Comparison of ENCODE assay signal across 9 cellular contexts in the genomic region with DNA sequence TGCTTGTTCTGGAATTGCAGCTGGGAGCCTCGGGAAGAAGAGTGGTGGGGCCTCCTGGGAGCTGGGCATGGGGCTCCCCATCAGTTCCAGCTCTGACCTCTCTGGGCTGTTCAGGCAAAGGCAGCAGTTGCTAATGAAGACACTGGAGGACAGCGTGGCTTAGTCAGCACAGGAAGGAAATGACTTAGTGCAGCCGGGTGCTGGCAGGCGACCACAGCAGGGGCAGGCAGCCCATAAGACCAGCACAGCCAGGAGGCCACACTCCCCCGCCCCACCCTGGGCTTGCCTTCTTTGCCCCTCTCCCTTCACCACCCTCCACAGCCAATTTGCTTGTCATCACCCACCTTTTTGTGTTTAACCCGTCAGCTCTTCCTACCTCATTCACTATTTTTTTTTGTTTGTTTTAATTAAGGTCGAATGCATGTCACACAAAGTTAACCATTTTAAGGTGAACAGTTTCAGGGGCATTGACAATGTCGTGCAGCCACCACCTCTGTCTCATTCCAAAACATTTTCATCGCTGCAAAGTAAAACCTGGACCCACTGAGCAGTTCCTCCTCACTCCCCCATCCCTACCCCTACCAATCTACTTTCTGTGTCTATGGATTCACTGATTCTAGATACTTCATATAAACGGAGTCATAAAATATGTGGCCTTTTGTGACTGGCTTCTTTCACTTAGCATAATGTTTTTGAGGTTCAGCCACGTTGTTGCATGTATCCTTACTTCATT. TPM values are rescaled to one million over a fixed set of nuclear protein-coding genes. Genes with fewer than 3 reads are reported as not detected.
DNase-seq lines count a peak whose midpoint lies in the region; ATAC-seq and TF ChIP-seq lines count a peak whose summit lies in the region.
"Had no signal": no experiment of that assay in that cellular context is flagged by ENCODE, and none has a peak within 500 bp of the region (broad histone marks: within the 10 kb centered on the region; RNA-seq: fewer than 3 reads in every experiment).

No MANE protein-coding gene starts in this region.

- H3K27me3 Mint-ChIP-seq in activated CD4-positive, alpha-beta T cell treated with anti-CD3 and anti-CD28 coated beads for 36 hours = peaks cover 27% of the 10 kb centered on the region
- H3K27me3 Mint-ChIP-seq in endothelial cell (ENCODE audit: unreplicated experiment) = peaks cover 8% of the 10 kb centered on the region

- in situ Hi-C loops in ACHN (cut with HindIII; ENCODE audit: low pct_ligation_motif_present, low pct_unique_long_range_greater_than_20kb, low sequenced_read_pairs) = no loop called here

- DNase-seq in activated CD4-positive, alpha-beta T cell treated with anti-CD3 and anti-CD28 coated beads for 36 hours = peak; percentile 35
- DNase-seq in activated CD4-positive, alpha-beta T cell treated with anti-CD3 and anti-CD28 coated beads for 1 hour = no peak
- DNase-seq in NOMO-1 treated with DMSO at 0.1 percent for 48 hours (lab: John Stamatoyannopoulos, UW; ENCODE audit: unreplicated experiment) (peak; percentile 85), endothelial cell (ENCODE audit: low spot score) (no peak), ACHN (no peak), NCI-H2171 (lab: John Stamatoyannopoulos, UW) (no peak)
- DNase-seq in stimulated activated CD8-positive, alpha-beta memory T cell treated with anti-CD3 and anti-CD28 coated beads, Interleukin-15, amount 100 ng/mL, for 4 hours (ENCODE audit: low read depth in 2 of 2) = peak; percentile 11
- DNase-seq: activated B cell treated with CpG ODN at 0.5 μM for 24 hours had no signal

- ATAC-seq in activated CD4-positive, alpha-beta T cell treated with anti-CD3 and anti-CD28 coated beads for 36 hours = peak; percentile 81
- no peak for ATAC-seq in GM21381 (IDR thresholded peaks at IDR 0.05; ENCODE audit: unreplicated experiment)

- no peak for TF ChIP-seq CTCF in endothelial cell (IDR thresholded peaks at IDR 0.05; ENCODE audit: unreplicated experiment)

- H3K4me3 Mint-ChIP-seq in activated CD4-positive, alpha-beta T cell treated with anti-CD3 and anti-CD28 coated beads for 36 hours = no peak overlapping the region
- H3K4me3 Mint-ChIP-seq in endothelial cell (ENCODE audit: unreplicated experiment) = peak overlapping the region; percentile 7
- H3K4me3 Mint-ChIP-seq: activated B cell treated with CpG ODN at 0.5 μM for 24 hours had no signal

- H3K9me3 Mint-ChIP-seq in activated CD4-positive, alpha-beta T cell treated with anti-CD3 and anti-CD28 coated beads for 36 hours (ENCODE audit: low read depth) = no peaks in the 10 kb centered on the region
- no peaks in the 10 kb centered on the region for H3K9me3 Mint-ChIP-seq in endothelial cell (ENCODE audit: unreplicated experiment)

- no peak overlapping the region for H3K27ac Mint-ChIP-seq in activated CD4-positive, alpha-beta T cell treated with anti-CD3 and anti-CD28 coated beads for 36 hours
- no peak overlapping the region for H3K27ac Mint-ChIP-seq in endothelial cell (ENCODE audit: unreplicated experiment)
- H3K27ac Mint-ChIP-seq: activated B cell treated with CpG ODN at 0.5 μM for 24 hours had no signal

- CTCF ChIA-PET in activated CD4-positive, alpha-beta T cell treated with anti-CD3 and anti-CD28 coated beads for 36 hours (lab: Charles Lee) = no interaction called here

- H3K36me3 Mint-ChIP-seq in activated CD4-positive, alpha-beta T cell treated with anti-CD3 and anti-CD28 coated beads for 36 hours (ENCODE audit: low read depth) = no peaks in the 10 kb centered on the region
- H3K36me3 Mint-ChIP-seq in endothelial cell (ENCODE audit: low read depth, unreplicated experiment) = no peaks in the 10 kb centered on the region

- peaks cover 9% of the 10 kb centered on the region for H3K4me1 Mint-ChIP-seq in activated CD4-positive, alpha-beta T cell treated with anti-CD3 and anti-CD28 coated beads for 36 hours
- peaks cover 7% of the 10 kb centered on the region for H3K4me1 Mint-ChIP-seq in endothelial cell (ENCODE audit: unreplicated experiment)

- intact Hi-C loops in activated CD4-positive, alpha-beta T cell treated with anti-CD3 and anti-CD28 coated beads for 36 hours (cut with DNase I, micrococcal nuclease) = no loop called here

- POLR2A ChIA-PET in activated CD4-positive, alpha-beta T cell treated with anti-CD3 and anti-CD28 coated beads for 36 hours (lab: Charles Lee) = no interaction called here

RNA-seq across cellular contexts. Expression of a gene that starts 10.9 kb away (rescaled TPM):
- not detected for total RNA-seq in activated CD4-positive, alpha-beta T cell treated with anti-CD3 and anti-CD28 coated beads for 36 hours
- 0.33 TPM for total RNA-seq in endothelial cell (ENCODE audit: unreplicated experiment)
- total RNA-seq: activated B cell treated with CpG ODN at 0.5 μM for 24 hours had no signal

RNA-seq across cellular contexts. Expression of a gene that starts 33.3 kb away (rescaled TPM):
- total RNA-seq in activated CD4-positive, alpha-beta T cell treated with anti-CD3 and anti-CD28 coated beads for 36 hours = not detected
- 0.67 TPM for total RNA-seq in endothelial cell (ENCODE audit: unreplicated experiment)
- total RNA-seq: activated B cell treated with CpG ODN at 0.5 μM for 24 hours had no signal

Comparison
In these comparisons a context has a peak if more than half of its experiments do, and no peak if none do; other contexts are left out.
1. DNase-seq: peak in activated CD4-positive, alpha-beta T cell treated with anti-CD3 and anti-CD28 coated beads for 36 hours (single experiment), NOMO-1 treated with DMSO at 0.1 percent for 48 hours (single experiment) and stimulated activated CD8-positive, alpha-beta memory T cell treated with anti-CD3 and anti-CD28 coated beads, Interleukin-15, amount 100 ng/mL, for 4 hours (2 of 2); none in activated CD4-positive, alpha-beta T cell treated with anti-CD3 and anti-CD28 coated beads for 1 hour (single experiment), endothelial cell (single experiment), ACHN (single experiment) and NCI-H2171 (single experiment).